ENCODE assay signal across 8 cellular contexts in the genomic region with DNA sequence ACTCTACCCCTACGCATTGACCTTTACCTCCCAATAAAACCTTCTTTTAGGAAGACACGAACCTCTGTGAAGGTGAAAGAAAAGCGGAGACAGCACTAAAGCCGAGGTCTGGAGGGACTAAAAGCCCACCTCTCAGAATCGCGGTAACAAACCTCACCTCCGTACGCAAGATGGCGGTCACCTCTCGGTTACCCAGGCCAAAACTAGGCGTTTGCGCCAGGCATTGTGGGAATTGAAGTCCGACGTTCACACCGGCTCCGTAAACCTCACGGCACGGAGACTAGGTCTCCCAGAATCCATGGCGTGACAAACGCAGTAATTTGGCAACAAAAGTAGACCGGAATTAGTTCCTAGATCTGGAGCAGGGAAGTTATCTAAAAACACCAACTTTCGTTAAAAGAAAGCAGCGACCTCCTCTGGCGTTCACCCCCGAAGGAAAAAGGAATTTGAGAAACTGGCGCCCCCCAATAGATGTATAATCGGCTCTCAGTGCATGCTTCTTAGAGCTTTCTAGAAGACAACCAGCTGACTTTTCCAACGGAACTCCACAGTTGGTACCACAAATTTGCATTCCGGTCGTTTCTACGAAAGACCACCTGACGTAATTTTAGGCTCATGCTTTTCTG. TPM values are rescaled to one million over a fixed set of nuclear protein-coding genes. Genes with fewer than 3 reads are reported as not detected.
A peak's percentile ranks its signal among the peaks of the same experiment; 100 is the strongest.
DNase-seq lines count a peak whose midpoint lies in the region; ATAC-seq and TF ChIP-seq lines count a peak whose summit lies in the region.

Gene N4BP2L2 (minus strand): TSS at position 175 of the 626 bp plus-strand sequence. CDS start 1,768 bp downstream, outside the sequence.

- H3K4me3 Mint-ChIP-seq in T-helper 1 cell treated with Interleukin-12 subunit alpha and Interleukin-12 subunit beta and Interleukin-4 antibody, amounts not matched to agents 30 μg/mL and 1 μg/mL, for 36 hours = peak within 1 kb of the TSS; percentile 96

- peaks cover 33% of the 10 kb centered on the region for H3K4me1 Mint-ChIP-seq in T-helper 1 cell treated with Interleukin-12 subunit alpha and Interleukin-12 subunit beta and Interleukin-4 antibody, amounts not matched to agents 30 μg/mL and 1 μg/mL, for 36 hours (ENCODE audit: low read depth)

- H3K4me3 ChIP-seq in upper lobe of right lung = peak within 1 kb of the TSS; percentile 87

- peak; percentile 55 for TF ChIP-seq POLR2A in GM15510 (IDR thresholded peaks at IDR 0.05; ENCODE audit: borderline replicate concordance, extremely low read depth, insufficient read length)

- H3K36me3 ChIP-seq in upper lobe of right lung = peaks cover 28% of the 10 kb centered on the region

- H3K27ac Mint-ChIP-seq in T-helper 1 cell treated with Interleukin-12 subunit alpha and Interleukin-12 subunit beta and Interleukin-4 antibody, amounts not matched to agents 30 μg/mL and 1 μg/mL, for 36 hours = peak within 1 kb of the TSS; percentile 99

- H3K9me3 ChIP-seq in upper lobe of right lung = no peaks in the 10 kb centered on the region

- H3K27ac ChIP-seq in upper lobe of right lung = peak within 1 kb of the TSS; percentile 93

- ATAC-seq in HG02885 (IDR thresholded peaks at IDR 0.05; ENCODE audit: poor library complexity, unreplicated experiment) (peak; percentile 98), left cardiac atrium (peak; percentile 99), upper lobe of right lung (peak; percentile 99)

- DNase-seq in NCI-H1694 (lab: John Stamatoyannopoulos, UW) = peak; percentile 95
- DNase-seq in amniotic stem cell (lab: John Stamatoyannopoulos, UW) = peak; percentile 94
- DNase-seq in left cardiac atrium = peak; percentile 95
- peak; percentile 98 for DNase-seq in posterior vena cava (ENCODE audit: low spot score)
- peak; percentile 94 for DNase-seq in upper lobe of right lung

- H3K36me3 Mint-ChIP-seq in T-helper 1 cell treated with Interleukin-12 subunit alpha and Interleukin-12 subunit beta and Interleukin-4 antibody, amounts not matched to agents 30 μg/mL and 1 μg/mL, for 36 hours (ENCODE audit: low read depth) = peaks cover 32% of the 10 kb centered on the region

- no peaks in the 10 kb centered on the region for H3K9me3 Mint-ChIP-seq in T-helper 1 cell treated with Interleukin-12 subunit alpha and Interleukin-12 subunit beta and Interleukin-4 antibody, amounts not matched to agents 30 μg/mL and 1 μg/mL, for 36 hours

- no peaks in the 10 kb centered on the region for H3K27me3 Mint-ChIP-seq in T-helper 1 cell treated with Interleukin-12 subunit alpha and Interleukin-12 subunit beta and Interleukin-4 antibody, amounts not matched to agents 30 μg/mL and 1 μg/mL, for 36 hours (ENCODE audit: low read depth)

- intact Hi-C loops in left cardiac atrium (cut with DNase I) = no loop called here
- intact Hi-C loops in posterior vena cava (cut with DNase I) = no loop called here
- intact Hi-C loops in upper lobe of right lung (cut with DNase I) = no loop called here

- H3K4me1 ChIP-seq in upper lobe of right lung = peaks cover 38% of the 10 kb centered on the region

- H3K27me3 ChIP-seq in upper lobe of right lung = no peaks in the 10 kb centered on the region

- TF ChIP-seq CTCF in upper lobe of right lung (IDR thresholded peaks at IDR 0.05) = peak; percentile 38

RNA-seq across cellular contexts. Expression of gene N4BP2L2, which starts in this region (rescaled TPM):
- total RNA-seq in left cardiac atrium (100 to 1,000 TPM; 106 to 126 TPM), posterior vena cava (100 to 1,000 TPM; 130 to 137 TPM), upper lobe of right lung (168 TPM)

Comparison
In these comparisons a context has a peak if more than half of its experiments do, and no peak if none do; other contexts are left out.
1. Peak in every context shown above with its lines: DNase-seq, ATAC-seq, H3K4me3 ChIP-seq and H3K27ac ChIP-seq.